In the genomic region with DNA sequence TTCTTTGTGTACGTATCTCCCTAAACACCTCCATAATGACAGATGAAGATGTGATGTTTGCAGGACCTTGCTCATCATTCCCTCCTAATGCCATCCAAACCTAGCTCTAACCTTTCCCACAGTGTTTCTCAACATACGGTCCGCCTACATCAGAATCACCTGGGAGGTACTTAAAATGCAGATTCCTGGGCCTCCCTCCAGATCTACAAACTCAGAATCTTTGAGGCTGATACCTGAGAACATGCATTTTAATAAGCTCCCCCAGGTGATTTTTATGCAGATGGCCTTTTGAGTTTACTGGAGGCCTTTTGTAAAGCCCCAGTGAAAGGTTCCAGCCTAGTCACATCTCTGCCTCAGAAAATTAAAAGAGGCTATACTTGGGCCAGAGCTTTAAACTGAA, we compare ENCODE assay signal across 22 cellular contexts. TPM values are rescaled to one million over a fixed set of nuclear protein-coding genes. Genes with fewer than 3 reads are reported as not detected.
A peak's percentile ranks its signal among the peaks of the same experiment; 100 is the strongest.
DNase-seq lines count a peak whose midpoint lies in the region; ATAC-seq and TF ChIP-seq lines count a peak whose summit lies in the region.
"Had no signal": no experiment of that assay in that cellular context is flagged by ENCODE, and none has a peak within 500 bp of the region (broad histone marks: within the 10 kb centered on the region; RNA-seq: fewer than 3 reads in every experiment).

No MANE protein-coding gene starts in this region.

- H3K36me3 ChIP-seq in mucosa of descending colon (ENCODE audit: low read depth) (no peaks in the 10 kb centered on the region), aorta (ENCODE audit: control insufficient read depth in 1 of 2, insufficient read depth in 2 of 2, low read length in 1 of 2) (peaks cover 0 to 4% of the 10 kb centered on the region in 2 donors)
- H3K36me3 ChIP-seq: BE2C; BLaER1 treated with 17β-estradiol and CSF1 and Interleukin-3, amounts not matched to agents 10 nM and 100 nM had no signal

- peak overlapping the region; percentile 65; the same call in 1 of the 2 replicates for H3K27ac ChIP-seq in VCaP
- H3K27ac ChIP-seq in caudate nucleus (ENCODE audit: low read depth, low read length): peak overlapping the region; percentile 27
- no peak overlapping the region for H3K27ac ChIP-seq in aorta (ENCODE audit: low read depth in 1 of 2, low read length in 2 of 2)
- H3K27ac ChIP-seq: 22Rv1; BLaER1 treated with 17β-estradiol and CSF1 and Interleukin-3, amounts not matched to agents 10 nM and 100 nM had no signal

- H3K27me3 Mint-ChIP-seq in mesothelial cell of epicardium (ENCODE audit: low read depth): no peaks in the 10 kb centered on the region
- H3K27me3 Mint-ChIP-seq: CD4-positive, alpha-beta T cell had no signal

- H3K9me3 ChIP-seq in mucosa of descending colon (no peaks in the 10 kb centered on the region), aorta (ENCODE audit: control insufficient read depth, low read length) (no peaks in the 10 kb centered on the region)
- H3K9me3 ChIP-seq: BE2C; BLaER1 treated with 17β-estradiol and CSF1 and Interleukin-3, amounts not matched to agents 10 nM and 100 nM had no signal

- H3K27ac Mint-ChIP-seq in mesothelial cell of epicardium: peak overlapping the region; percentile 79
- H3K27ac Mint-ChIP-seq: CD14-positive monocyte; CD4-positive, alpha-beta T cell; CD8-positive, alpha-beta memory T cell had no signal

- no peaks in the 10 kb centered on the region for H3K9me3 Mint-ChIP-seq in mesothelial cell of epicardium
- H3K9me3 Mint-ChIP-seq: CD14-positive monocyte; CD4-positive, alpha-beta T cell; CD8-positive, alpha-beta memory T cell had no signal

- TF ChIP-seq CTCF in VCaP (conservative IDR thresholded peaks at IDR 0.05): no peak
- TF ChIP-seq CTCF in mesothelial cell of epicardium (IDR thresholded peaks at IDR 0.05; ENCODE audit: unreplicated experiment): no peak
- no peak for TF ChIP-seq CTCF in mucosa of descending colon (IDR thresholded peaks at IDR 0.05)

- 96 to 98% methylated on average over 3 of the region's 3 CpGs for WGBS in aorta, 2 donors

- H3K4me1 ChIP-seq in mucosa of descending colon (ENCODE audit: low read depth): no peaks in the 10 kb centered on the region
- H3K4me1 ChIP-seq in aorta (ENCODE audit: control insufficient read depth in 1 of 2, insufficient read depth in 2 of 2, low read length in 2 of 2): no peaks in the 10 kb centered on the region
- H3K4me1 ChIP-seq: BE2C had no signal

- no peak overlapping the region for H3K4me3 Mint-ChIP-seq in mesothelial cell of epicardium
- H3K4me3 Mint-ChIP-seq: CD14-positive monocyte; CD4-positive, alpha-beta T cell; CD8-positive, alpha-beta memory T cell had no signal

- peaks cover 17% of the 10 kb centered on the region for H3K36me3 Mint-ChIP-seq in mesothelial cell of epicardium
- H3K36me3 Mint-ChIP-seq: CD14-positive monocyte; CD8-positive, alpha-beta memory T cell had no signal

- no peaks in the 10 kb centered on the region for H3K27me3 ChIP-seq in aorta (ENCODE audit: control insufficient read depth in 1 of 2, insufficient read depth in 2 of 2, low read length in 1 of 2)
- H3K27me3 ChIP-seq: BE2C; BLaER1 treated with 17β-estradiol and CSF1 and Interleukin-3, amounts not matched to agents 10 nM and 100 nM had no signal

- ATAC-seq in mucosa of descending colon (no peak), aorta (ENCODE audit: low FRiP score) (no peak)

- H3K4me1 Mint-ChIP-seq in mesothelial cell of epicardium: peaks cover 70% of the 10 kb centered on the region
- H3K4me1 Mint-ChIP-seq: CD8-positive, alpha-beta memory T cell had no signal

- peak; percentile 15 for DNase-seq in NCI-H146 (lab: John Stamatoyannopoulos, UW)
- DNase-seq in NCI-H146 treated with DMSO at 0.1 percent for 48 hours (lab: John Stamatoyannopoulos, UW; ENCODE audit: unreplicated experiment): no peak
- no peak for DNase-seq in caudate nucleus (lab: John Stamatoyannopoulos, UW)
- DNase-seq in mesothelial cell of epicardium (ENCODE audit: low spot score in 2 of 2, unreplicated experiment in 2 of 2): no peak
- DNase-seq in mucosa of descending colon: no peak
- DNase-seq in SKM-1 (lab: John Stamatoyannopoulos, UW; ENCODE audit: unreplicated experiment): no peak
- DNase-seq in aorta: no peak
- DNase-seq: AML-193; BE2C; CD4-positive, alpha-beta T cell; CD8-positive, alpha-beta memory T cell; DMS53; DMS79 treated with DMSO at 0.1 percent for 48 hours; GF-D8; GOT3; H7; HCEC 1CT had no signal

- no peak overlapping the region for H3K4me3 ChIP-seq in mucosa of descending colon
- no peak overlapping the region for H3K4me3 ChIP-seq in aorta (ENCODE audit: low read length in 2 of 2)
- H3K4me3 ChIP-seq: BLaER1 treated with 17β-estradiol and CSF1 and Interleukin-3, amounts not matched to agents 10 nM and 100 nM had no signal

- intact Hi-C loops in mucosa of descending colon (cut with DNase I, micrococcal nuclease) (no loop called here), aorta (cut with DNase I) (no loop called here)

RNA-seq across cellular contexts. Expression of gene METTL24, which starts 40.5 kb away (rescaled TPM):
- 25.5 to 28.1 TPM (median 25.7 TPM) in 3 replicates for total RNA-seq in mesothelial cell of epicardium
- total RNA-seq in mucosa of descending colon: 10 to 100 TPM in 1 of 3 donors, 1 to 10 TPM in 1, under 1 TPM in 1; 0.43 to 23.5 (median 1.2) TPM
- total RNA-seq in aorta: 10 to 100 TPM; 12.5 to 14.3 TPM
- polyA plus RNA-seq in aorta: 1 to 10 TPM; 3.9 to 4.5 TPM
- total RNA-seq: CD4-positive, alpha-beta T cell; Daoy had no signal
- polyA plus RNA-seq: CD14-positive monocyte had no signal

Comparison
In these comparisons a context has a peak if more than half of its experiments do, and no peak if none do; other contexts are left out.
1. H3K27ac ChIP-seq: peak in VCaP (single experiment) and caudate nucleus (single experiment); none in aorta (0 of 2).